In the genomic region with DNA sequence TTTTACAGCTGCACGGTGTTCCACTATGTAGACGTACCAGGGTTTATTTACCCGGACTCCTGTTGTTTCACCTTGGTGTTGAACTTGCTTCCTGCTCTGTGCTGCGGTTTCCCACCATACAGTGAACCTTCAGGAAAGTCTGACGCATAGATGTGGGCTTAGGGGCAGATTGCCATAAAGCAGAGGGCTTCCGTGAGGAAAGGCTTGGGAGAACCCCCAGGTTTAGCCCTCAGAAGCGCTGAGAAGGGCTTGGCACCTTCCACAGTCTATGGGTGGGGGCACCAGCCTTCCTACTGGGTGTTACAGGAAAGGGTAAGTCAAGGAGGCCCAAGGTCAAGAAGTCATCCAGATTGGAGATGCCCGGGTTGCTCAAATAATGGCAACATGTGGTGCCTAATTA, we compare ENCODE assay signal across 18 cellular contexts. TPM values are rescaled to one million over a fixed set of nuclear protein-coding genes. Genes with fewer than 3 reads are reported as not detected.
DNase-seq lines count a peak whose midpoint lies in the region; ATAC-seq and TF ChIP-seq lines count a peak whose summit lies in the region.
"Had no signal": no experiment of that assay in that cellular context is flagged by ENCODE, and none has a peak within 500 bp of the region (broad histone marks: within the 10 kb centered on the region; RNA-seq: fewer than 3 reads in every experiment).

No MANE protein-coding gene starts in this region.

- H3K36me3 ChIP-seq in stomach (no peaks in the 10 kb centered on the region), osteoblast (ENCODE audit: insufficient read depth, low read length) (no peaks in the 10 kb centered on the region)
- H3K36me3 ChIP-seq in CD4-positive, alpha-beta memory T cell (ENCODE audit: insufficient read depth, low read length): no peaks in the 10 kb centered on the region
- H3K36me3 ChIP-seq: gastrocnemius medialis had no signal

- POLR2A ChIA-PET in activated naive CD8-positive, alpha-beta T cell treated with anti-CD3 and anti-CD28 coated beads, Interleukin-2, amount 10 ng/mL, durations not matched to agents 7 days and 5 days (lab: Charles Lee): no interaction called here
- POLR2A ChIA-PET in activated CD8-positive, alpha-beta T cell treated with anti-CD3 and anti-CD28 coated beads for 36 hours (lab: Charles Lee): interaction anchor here (0.8 kb wide), 1 partner anchor 28 kb away, joined by 3 read pairs; no protein-coding TSS in a partner anchor
- POLR2A ChIA-PET in CD4-positive, alpha-beta memory T cell (lab: Charles Lee; ENCODE audit: partially characterized antibody): no interaction called here

- no peak for TF ChIP-seq POLR2A in stomach (IDR thresholded peaks at IDR 0.05)

- no peak overlapping the region for H3K4me3 ChIP-seq in stomach
- no peak overlapping the region for H3K4me3 ChIP-seq in osteoblast (ENCODE audit: insufficient read depth, low read length)
- H3K4me3 ChIP-seq in CD4-positive, alpha-beta memory T cell (ENCODE audit: low read length in 2 of 2): no peak overlapping the region
- H3K4me3 ChIP-seq: gastrocnemius medialis had no signal

- no peak for TF ChIP-seq EP300 in stomach (IDR thresholded peaks at IDR 0.05)

- no peak overlapping the region for H3K27ac Mint-ChIP-seq in activated naive CD8-positive, alpha-beta T cell treated with anti-CD3 and anti-CD28 coated beads, Interleukin-2, amount 10 ng/mL, durations not matched to agents 7 days and 5 days
- no peak overlapping the region for H3K27ac Mint-ChIP-seq in activated naive CD8-positive, alpha-beta T cell treated with anti-CD3 and anti-CD28 coated beads, Interleukin-2, amount 50 U/mL, for 24 hours
- no peak overlapping the region for H3K27ac Mint-ChIP-seq in activated CD8-positive, alpha-beta T cell treated with anti-CD3 and anti-CD28 coated beads for 36 hours
- H3K27ac Mint-ChIP-seq in CD4-positive, alpha-beta memory T cell: no peak overlapping the region

- H3K27me3 Mint-ChIP-seq in activated naive CD8-positive, alpha-beta T cell treated with anti-CD3 and anti-CD28 coated beads, Interleukin-2, amount 10 ng/mL, durations not matched to agents 7 days and 5 days: peaks cover 53% of the 10 kb centered on the region
- peaks cover 23% of the 10 kb centered on the region for H3K27me3 Mint-ChIP-seq in activated naive CD8-positive, alpha-beta T cell treated with anti-CD3 and anti-CD28 coated beads, Interleukin-2, amount 50 U/mL, for 24 hours
- peaks cover 33% of the 10 kb centered on the region for H3K27me3 Mint-ChIP-seq in activated CD8-positive, alpha-beta T cell treated with anti-CD3 and anti-CD28 coated beads for 36 hours
- H3K27me3 Mint-ChIP-seq in CD4-positive, alpha-beta memory T cell: peaks cover 25 to 43% of the 10 kb centered on the region in 2 donors

- H3K79me2 ChIP-seq in osteoblast (ENCODE audit: insufficient read depth, low read length): no peaks in the 10 kb centered on the region

- no peaks in the 10 kb centered on the region for H3K9me3 Mint-ChIP-seq in activated naive CD8-positive, alpha-beta T cell treated with anti-CD3 and anti-CD28 coated beads, Interleukin-2, amount 10 ng/mL, durations not matched to agents 7 days and 5 days
- no peaks in the 10 kb centered on the region for H3K9me3 Mint-ChIP-seq in activated naive CD8-positive, alpha-beta T cell treated with anti-CD3 and anti-CD28 coated beads, Interleukin-2, amount 50 U/mL, for 24 hours
- H3K9me3 Mint-ChIP-seq in activated CD8-positive, alpha-beta T cell treated with anti-CD3 and anti-CD28 coated beads for 36 hours: no peaks in the 10 kb centered on the region
- no peaks in the 10 kb centered on the region for H3K9me3 Mint-ChIP-seq in CD4-positive, alpha-beta memory T cell
- H3K9me3 Mint-ChIP-seq: H9, neural crest cell, type B pancreatic cell had no signal

- intact Hi-C loops in activated CD8-positive, alpha-beta T cell treated with anti-CD3 and anti-CD28 coated beads for 36 hours (cut with micrococcal nuclease): no loop called here
- intact Hi-C loops in stomach (cut with DNase I; ENCODE audit: low total_unique reads): no loop called here
- intact Hi-C loops in CD4-positive, alpha-beta memory T cell (cut with micrococcal nuclease): no loop called here

- H3K9me3 ChIP-seq in stomach: no peaks in the 10 kb centered on the region
- no peaks in the 10 kb centered on the region for H3K9me3 ChIP-seq in osteoblast (ENCODE audit: low read depth, low read length)
- H3K9me3 ChIP-seq in CD4-positive, alpha-beta memory T cell (ENCODE audit: control insufficient read depth in 1 of 2, low read length in 2 of 2): no peaks in the 10 kb centered on the region
- H3K9me3 ChIP-seq: gastrocnemius medialis had no signal

- ATAC-seq in activated naive CD8-positive, alpha-beta T cell treated with anti-CD3 and anti-CD28 coated beads, Interleukin-2, amount 10 ng/mL, durations not matched to agents 7 days and 5 days (ENCODE audit: low read depth): peak; percentile 31
- no peak for ATAC-seq in activated naive CD8-positive, alpha-beta T cell treated with anti-CD3 and anti-CD28 coated beads, Interleukin-2, amount 50 U/mL, for 24 hours
- peak; percentile 11 for ATAC-seq in activated CD8-positive, alpha-beta T cell treated with anti-CD3 and anti-CD28 coated beads for 36 hours
- ATAC-seq: gastrocnemius medialis had no signal

- peaks cover 54 to 84% (median 67%) of the 10 kb centered on the region in 4 donors for H3K4me1 ChIP-seq in stomach
- peaks cover 30% of the 10 kb centered on the region for H3K4me1 ChIP-seq in osteoblast (ENCODE audit: insufficient read depth, low read length)
- peaks cover 4% of the 10 kb centered on the region for H3K4me1 ChIP-seq in CD4-positive, alpha-beta memory T cell (ENCODE audit: insufficient read depth, low read length)

- peaks cover 20% of the 10 kb centered on the region for H3K4me1 Mint-ChIP-seq in activated naive CD8-positive, alpha-beta T cell treated with anti-CD3 and anti-CD28 coated beads, Interleukin-2, amount 10 ng/mL, durations not matched to agents 7 days and 5 days
- H3K4me1 Mint-ChIP-seq in activated naive CD8-positive, alpha-beta T cell treated with anti-CD3 and anti-CD28 coated beads, Interleukin-2, amount 50 U/mL, for 24 hours: peaks cover 29% of the 10 kb centered on the region
- H3K4me1 Mint-ChIP-seq in activated CD8-positive, alpha-beta T cell treated with anti-CD3 and anti-CD28 coated beads for 36 hours (ENCODE audit: low read depth): peaks cover 19% of the 10 kb centered on the region
- H3K4me1 Mint-ChIP-seq in CD4-positive, alpha-beta memory T cell: peaks cover 0 to 5% (median under 1%) of the 10 kb centered on the region in 4 donors

- no peak for DNase-seq in activated naive CD8-positive, alpha-beta T cell treated with anti-CD3 and anti-CD28 coated beads, Interleukin-2, amount 10 ng/mL, durations not matched to agents 7 days and 5 days
- no peak for DNase-seq in activated naive CD8-positive, alpha-beta T cell treated with anti-CD3 and anti-CD28 coated beads, Interleukin-2, amount 50 U/mL, for 24 hours
- no peak for DNase-seq in activated CD8-positive, alpha-beta T cell treated with anti-CD3 and anti-CD28 coated beads for 36 hours
- peak; percentile 88 for DNase-seq in glomerular endothelial cell (ENCODE audit: extremely low read depth, low read depth, low spot score)
- DNase-seq in stomach: no peak
- no peak for DNase-seq in osteoblast (ENCODE audit: insufficient read length, low spot score, missing footprints)
- no peak for DNase-seq in NCI-H774 (lab: John Stamatoyannopoulos, UW)
- DNase-seq in CD4-positive, alpha-beta memory T cell: no peak
- DNase-seq: ACHN, DMS53, gastrocnemius medialis, H9, kidney glomerular epithelial cell, NCI-H1105, NCI-H446, T1000 had no signal

- H3K27me3 ChIP-seq in stomach (no peaks in the 10 kb centered on the region), osteoblast (ENCODE audit: insufficient read depth, low read length) (no peaks in the 10 kb centered on the region)
- H3K27me3 ChIP-seq in CD4-positive, alpha-beta memory T cell (ENCODE audit: insufficient read depth, low read length): no peaks in the 10 kb centered on the region
- H3K27me3 ChIP-seq: gastrocnemius medialis had no signal

- no peak overlapping the region for H3K4me2 ChIP-seq in osteoblast (ENCODE audit: insufficient read depth, low read length)

- H3K27ac ChIP-seq in stomach: peak overlapping the region in 4 of 5 donors; percentile 72 to 94 (median 88)
- H3K27ac ChIP-seq in osteoblast (ENCODE audit: low read depth, low read length): no peak overlapping the region
- no peak overlapping the region for H3K27ac ChIP-seq in CD4-positive, alpha-beta memory T cell (ENCODE audit: low read depth, low read length)

- no peak overlapping the region for H2AFZ ChIP-seq in osteoblast (ENCODE audit: low read length)

- TF ChIP-seq CTCF in activated CD8-positive, alpha-beta T cell treated with anti-CD3 and anti-CD28 coated beads for 36 hours (IDR thresholded peaks at IDR 0.05): no peak
- TF ChIP-seq CTCF in stomach (IDR thresholded peaks at IDR 0.05): no peak
- no peak for TF ChIP-seq CTCF in osteoblast (IDR thresholded peaks at IDR 0.05; ENCODE audit: extremely low read depth, low read depth, low read length)

- CTCF ChIA-PET in activated CD8-positive, alpha-beta T cell treated with anti-CD3 and anti-CD28 coated beads for 36 hours (lab: Charles Lee): interaction anchor here (1.2 to 1.8 kb wide), 2 partner anchors 18 to 39 kb away, joined by 4 to 8 read pairs; no protein-coding TSS in a partner anchor
- CTCF ChIA-PET in CD4-positive, alpha-beta memory T cell (lab: Charles Lee; ENCODE audit: partially characterized antibody): interaction anchor here (1.3 kb wide), 1 partner anchor 67 kb away, joined by 3 read pairs; no protein-coding TSS in a partner anchor

- H4K20me1 ChIP-seq in osteoblast (ENCODE audit: insufficient read depth, low read length): no peaks in the 10 kb centered on the region

- 29 to 62% (median 41%) methylated on average over 8 of the region's 8 CpGs for WGBS in stomach, 5 donors

- no peak overlapping the region for H3K4me3 Mint-ChIP-seq in activated naive CD8-positive, alpha-beta T cell treated with anti-CD3 and anti-CD28 coated beads, Interleukin-2, amount 10 ng/mL, durations not matched to agents 7 days and 5 days
- no peak overlapping the region for H3K4me3 Mint-ChIP-seq in activated naive CD8-positive, alpha-beta T cell treated with anti-CD3 and anti-CD28 coated beads, Interleukin-2, amount 50 U/mL, for 24 hours
- no peak overlapping the region for H3K4me3 Mint-ChIP-seq in activated CD8-positive, alpha-beta T cell treated with anti-CD3 and anti-CD28 coated beads for 36 hours
- H3K4me3 Mint-ChIP-seq in CD4-positive, alpha-beta memory T cell: no peak overlapping the region
- H3K4me3 Mint-ChIP-seq: H9, neural crest cell had no signal

- H3K36me3 Mint-ChIP-seq in activated naive CD8-positive, alpha-beta T cell treated with anti-CD3 and anti-CD28 coated beads, Interleukin-2, amount 10 ng/mL, durations not matched to agents 7 days and 5 days: no peaks in the 10 kb centered on the region
- no peaks in the 10 kb centered on the region for H3K36me3 Mint-ChIP-seq in activated naive CD8-positive, alpha-beta T cell treated with anti-CD3 and anti-CD28 coated beads, Interleukin-2, amount 50 U/mL, for 24 hours (ENCODE audit: low read depth)
- H3K36me3 Mint-ChIP-seq in activated CD8-positive, alpha-beta T cell treated with anti-CD3 and anti-CD28 coated beads for 36 hours (ENCODE audit: low read depth): no peaks in the 10 kb centered on the region
- no peaks in the 10 kb centered on the region for H3K36me3 Mint-ChIP-seq in CD4-positive, alpha-beta memory T cell
- H3K36me3 Mint-ChIP-seq: type B pancreatic cell had no signal

RNA-seq across cellular contexts. Expression of a gene that starts 19.2 kb away (rescaled TPM):
- 10 to 100 TPM; 38.3 to 40.3 TPM for total RNA-seq in activated naive CD8-positive, alpha-beta T cell treated with anti-CD3 and anti-CD28 coated beads, Interleukin-2, amount 10 ng/mL, durations not matched to agents 7 days and 5 days
- 10 to 100 TPM; 45.4 to 52.9 TPM for total RNA-seq in activated CD8-positive, alpha-beta T cell treated with anti-CD3 and anti-CD28 coated beads for 36 hours
- 41.2 and 46.4 TPM in 2 replicates for total RNA-seq in glomerular endothelial cell
- total RNA-seq in stomach: 10 to 100 TPM in 2 of 5 donors, 1 to 10 TPM in 3; 1.7 to 40.2 (median 5.3) TPM
- 100 to 1,000 TPM in 1 of 3 donors, 10 to 100 TPM in 2; 61.2 to 111 (median 66.4) TPM for polyA plus RNA-seq in stomach
- 27.5 and 30.4 TPM in 2 replicates for total RNA-seq in osteoblast
- total RNA-seq in CD4-positive, alpha-beta memory T cell: 10 to 100 TPM; 31.3 to 32.4 TPM
- 10 to 100 TPM; 62.6 to 86.1 TPM for polyA plus RNA-seq in CD4-positive, alpha-beta memory T cell

Comparison
In these comparisons a context has a peak if more than half of its experiments do, and no peak if none do; other contexts are left out.
1. H3K27ac ChIP-seq: peak in stomach (4 of 5); none in osteoblast (single experiment) and CD4-positive, alpha-beta memory T cell (single experiment).